Comparison of ENCODE assay signal across 8 cellular contexts in genomic region chr19:2055871-2056809, GRCh38. TPM values are rescaled to one million over a fixed set of nuclear protein-coding genes. Genes with fewer than 3 reads are reported as not detected.
A peak's percentile ranks its signal among the peaks of the same experiment; 100 is the strongest.
DNase-seq lines count a peak whose midpoint lies in the region; ATAC-seq, FAIRE-seq and TF ChIP-seq lines count a peak whose summit lies in the region.
"Had no signal": no experiment of that assay in that cellular context is flagged by ENCODE, and none has a peak within 500 bp of the region (broad histone marks: within the 10 kb centered on the region; RNA-seq: fewer than 3 reads in every experiment).

No MANE protein-coding gene starts in this region.

- no peaks in the 10 kb centered on the region for H3K27me3 ChIP-seq in vagina

- ATAC-seq in GM18498 (IDR thresholded peaks at IDR 0.05; ENCODE audit: unreplicated experiment), result no peak

- no peak for TF ChIP-seq CTCF in cardiac fibroblast (IDR thresholded peaks at IDR 0.05; ENCODE audit: low read depth, low read length)
- TF ChIP-seq CTCF in vagina (IDR thresholded peaks at IDR 0.05), result no peak

- intact Hi-C loops in vagina (cut with DNase I), result no loop called here

- DNase-seq in GM12891 (ENCODE audit: insufficient read length, low spot score), result no peak
- DNase-seq in OCI-M2 (lab: John Stamatoyannopoulos, UW; ENCODE audit: unreplicated experiment), result peak; percentile 13
- peak; percentile 78 to 84 for DNase-seq in cardiac fibroblast (ENCODE audit: low read depth in 2 of 2)
- DNase-seq in lung microvascular endothelial cell (ENCODE audit: low read depth in 2 of 2), result peak; percentile 37 to 70
- DNase-seq in vagina (ENCODE audit: extremely low spot score in 2 of 2), result no peak
- DNase-seq in NCI-H2196 treated with DMSO at 0.1 percent for 48 hours (lab: John Stamatoyannopoulos, UW; ENCODE audit: unreplicated experiment), result no peak

- FAIRE-seq in GM12891 (lab: Jason Lieb, UNC), result peak; percentile 71
- FAIRE-seq: colon had no signal

- TF ChIP-seq POLR2A in GM12891 (IDR thresholded peaks at IDR 0.05; ENCODE audit: low read depth, low read length) (0 out of 2 replicates have a peak, but pooled peaks have one; percentile 29), vagina (IDR thresholded peaks at IDR 0.05) (peak in 1 of 2 donors; percentile 72)

- H3K4me3 ChIP-seq in cardiac fibroblast (replicated peaks in 1 of 2; ENCODE audit: low read depth in 2 of 2, low read length in 2 of 2) (peak overlapping the region in 1 of 2 donors; percentile 36), vagina (peak overlapping the region; percentile 42 to 46)

- no peaks in the 10 kb centered on the region for H3K36me3 ChIP-seq in vagina

- peak overlapping the region; percentile 99 for H3K27ac ChIP-seq in vagina

- no peaks in the 10 kb centered on the region for H3K9me3 ChIP-seq in vagina

- H3K4me1 ChIP-seq in vagina, result peaks cover 96% of the 10 kb centered on the region

TF ChIP-seq in GM12891, 5 proteins besides CTCF, POLR2A, EP300 and RAD21:
- TF ChIP-seq PAX5 (IDR thresholded peaks at IDR 0.05; ENCODE audit: insufficient read depth, low read length, severe bottlenecking) (no peak), SPI1 (IDR thresholded peaks at IDR 0.05; ENCODE audit: low read depth, low read length) (0 out of 2 replicates have a peak, but pooled peaks have one; percentile 19), POLR2AphosphoS5 (IDR thresholded peaks at IDR 0.05; ENCODE audit: low read depth, low read length) (no peak)

RNA-seq across cellular contexts. Expression of gene MKNK2, which starts 5.1 kb away (rescaled TPM):
- 178 TPM for polyA plus RNA-seq in GM12891 (2012; ENCODE audit: low read depth, missing spikeins)
- total RNA-seq in lung microvascular endothelial cell (80.9 and 102 TPM in 2 replicates), vagina (185 TPM)

RNA-seq across cellular contexts. Expression of gene MOB3A, which starts 40.0 kb away (rescaled TPM):
- 112 TPM for polyA plus RNA-seq in GM12891 (2012; ENCODE audit: low read depth, missing spikeins)
- total RNA-seq in lung microvascular endothelial cell (12.6 and 13.1 TPM in 2 replicates), vagina (50.6 TPM)

RNA-seq across cellular contexts. Expression of gene IZUMO4, which starts 40.6 kb away (rescaled TPM):
- 47.3 TPM for polyA plus RNA-seq in GM12891 (2012; ENCODE audit: low read depth, missing spikeins)
- 0.60 and 0.65 TPM in 2 replicates for total RNA-seq in lung microvascular endothelial cell
- total RNA-seq in vagina, result 7.9 TPM

RNA-seq across cellular contexts. Expression of gene BTBD2, which starts 40.6 kb away (rescaled TPM):
- polyA plus RNA-seq in GM12891 (2012; ENCODE audit: low read depth, missing spikeins), result 42.2 TPM
- 29.0 and 34.9 TPM in 2 replicates for total RNA-seq in lung microvascular endothelial cell
- 81.5 TPM for total RNA-seq in vagina

Comparison
In these comparisons a context has a peak if more than half of its experiments do, and no peak if none do; other contexts are left out.
1. DNase-seq: peak in OCI-M2 (single experiment), cardiac fibroblast (2 of 2) and lung microvascular endothelial cell (2 of 2); none in GM12891 (single experiment), vagina (0 of 2) and NCI-H2196 treated with DMSO at 0.1 percent for 48 hours (single experiment).